Comparison of ENCODE assay signal across 9 cellular contexts in genomic region chr17:57605734-57606105, GRCh38.
DNase-seq lines count a peak whose midpoint lies in the region; ATAC-seq and TF ChIP-seq lines count a peak whose summit lies in the region.
"Had no signal": no experiment of that assay in that cellular context is flagged by ENCODE, and none has a peak within 500 bp of the region (broad histone marks: within the 10 kb centered on the region; RNA-seq: fewer than 3 reads in every experiment).

No MANE protein-coding gene starts in this region.

- H3K27ac ChIP-seq in substantia nigra (ENCODE audit: low read depth, low read length, poor library complexity, severe bottlenecking), result peak overlapping the region; percentile 66
- H3K27ac ChIP-seq: tibial artery had no signal

- no peak for TF ChIP-seq POLR2A in erythroblast (IDR thresholded peaks at IDR 0.05; ENCODE audit: low read length)

- H3K9me3 ChIP-seq in endocrine pancreas (ENCODE audit: control insufficient read depth, low read length), result no peaks in the 10 kb centered on the region
- H3K9me3 ChIP-seq: tibial artery had no signal

- ATAC-seq in GM21381 (IDR thresholded peaks at IDR 0.05; ENCODE audit: unreplicated experiment), result no peak

- peak; percentile 35 for DNase-seq in activated effector memory CD4-positive, alpha-beta T cell treated with Interleukin-2 at 50 U/mL for 16 hours
- no peak for DNase-seq in activated effector memory CD4-positive, alpha-beta T cell treated with anti-CD3 and anti-CD28 coated beads, Interleukin-2, amount 50 U/mL, for 16 hours
- peak; percentile 63 for DNase-seq in Jurkat, Clone E6-1 (ENCODE audit: low read depth, low spot score)
- DNase-seq in substantia nigra (lab: John Stamatoyannopoulos, UW) (no peak), amygdala (lab: John Stamatoyannopoulos, UW) (no peak), erythroblast (lab: John Stamatoyannopoulos, UW) (no peak)

- peak overlapping the region; percentile 7; the same call in 1 of the 2 replicates for H3K4me3 ChIP-seq in Jurkat, Clone E6-1 (ENCODE audit: low read length)
- H3K4me3 ChIP-seq in endocrine pancreas (ENCODE audit: control insufficient read depth, insufficient read depth, low read length), result no peak overlapping the region

- H3K36me3 ChIP-seq in endocrine pancreas (ENCODE audit: control insufficient read depth, insufficient read depth, low read length), result no peaks in the 10 kb centered on the region
- H3K36me3 ChIP-seq: tibial artery had no signal

- H3K9ac ChIP-seq in endocrine pancreas (ENCODE audit: control insufficient read depth, insufficient read depth, low read length), result peak overlapping the region; percentile 44

- H3K4me1 ChIP-seq in endocrine pancreas (ENCODE audit: control insufficient read depth, insufficient read depth, low read length), result peaks cover 3% of the 10 kb centered on the region

- H3K27me3 ChIP-seq in endocrine pancreas (ENCODE audit: control insufficient read depth, insufficient read depth, low read length), result no peaks in the 10 kb centered on the region
- H3K27me3 ChIP-seq: tibial artery had no signal

Comparison
In these comparisons a context has a peak if more than half of its experiments do, and no peak if none do; other contexts are left out.
1. DNase-seq: peak in activated effector memory CD4-positive, alpha-beta T cell treated with Interleukin-2 at 50 U/mL for 16 hours (single experiment) and Jurkat, Clone E6-1 (single experiment); none in activated effector memory CD4-positive, alpha-beta T cell treated with anti-CD3 and anti-CD28 coated beads, Interleukin-2, amount 50 U/mL, for 16 hours (single experiment), substantia nigra (0 of 49), amygdala (0 of 56) and erythroblast (0 of 2).